Comparison of ENCODE assay signal across 22 cellular contexts in genomic region chr6:3418521-3419060, GRCh38. TPM values are rescaled to one million over a fixed set of nuclear protein-coding genes. Genes with fewer than 3 reads are reported as not detected.
DNase-seq lines count a peak whose midpoint lies in the region; ATAC-seq, FAIRE-seq and TF ChIP-seq lines count a peak whose summit lies in the region.
"Had no signal": no experiment of that assay in that cellular context is flagged by ENCODE, and none has a peak within 500 bp of the region (broad histone marks: within the 10 kb centered on the region; RNA-seq: fewer than 3 reads in every experiment).

No MANE protein-coding gene starts in this region.

- H2AK9ac ChIP-seq in IMR-90 (replicated peaks; ENCODE audit: low read depth, low read length, poor library complexity): no peak overlapping the region

- H3K4me3 ChIP-seq in IMR-90 (ENCODE audit: insufficient read depth, low read depth, low read length): no peak overlapping the region
- H3K4me3 ChIP-seq in bronchial epithelial cell (ENCODE audit: low read depth, low read length): no peak overlapping the region
- no peak overlapping the region for H3K4me3 ChIP-seq in foreskin fibroblast (ENCODE audit: low read depth in 1 of 2, low read length in 2 of 2)
- H3K4me3 ChIP-seq: coronary artery, gastroesophageal sphincter, SK-N-MC had no signal

- H3K27ac Mint-ChIP-seq in type B pancreatic cell: peak overlapping the region; percentile 81
- H3K27ac Mint-ChIP-seq: activated CD8-positive, alpha-beta T cell treated with anti-CD3 and anti-CD28 coated beads, Interleukin-2, amount 10 ng/mL, durations not matched to agents 7 days and 5 days; activated naive CD4-positive, alpha-beta T cell treated with anti-CD3 and anti-CD28 coated beads, Interleukin-2, amount 50 U/mL, for 72 hours had no signal

- no TSS peak for BruUV-seq in IMR-90 (replicated peaks; lab: Mats Ljungman, UMichigan)

- H3K36me3 Mint-ChIP-seq in type B pancreatic cell: peaks cover 5% of the 10 kb centered on the region
- H3K36me3 Mint-ChIP-seq: activated naive CD4-positive, alpha-beta T cell treated with anti-CD3 and anti-CD28 coated beads, Interleukin-2, amount 50 U/mL, for 72 hours had no signal

- no peaks in the 10 kb centered on the region for H4K20me1 ChIP-seq in IMR-90 (ENCODE audit: insufficient read depth, low read length)

- no peak overlapping the region for H2AK5ac ChIP-seq in IMR-90 (ENCODE audit: low read depth, low read length)

- CTCF ChIA-PET in IMR-90 (lab: Yijun Ruan, JAX): no interaction called here

- DNase-seq in IMR-90 (peak; percentile 18), bronchial epithelial cell (ENCODE audit: low read depth) (peak; percentile 83), kidney tubule cell (ENCODE audit: low spot score) (peak; percentile 14), type B pancreatic cell (ENCODE audit: extremely low spot score, unreplicated experiment) (no peak), germinal center (ENCODE audit: low spot score) (no peak), foreskin fibroblast (no peak)
- DNase-seq: activated CD4-positive, CD25-positive, alpha-beta regulatory T cell; activated CD8-positive, alpha-beta T cell treated with anti-CD3 and anti-CD28 coated beads, Interleukin-2, amount 10 ng/mL, durations not matched to agents 7 days and 5 days; activated T-cell treated with anti-CD3 and anti-CD28 coated beads, Interleukin-2, amount 50 U/mL, for 4 hours; CD4-positive, alpha-beta memory T cell; DND-41; left ventricle myocardium superior; occipital lobe; retina had no signal

- no peak overlapping the region for H3K56ac ChIP-seq in IMR-90 (ENCODE audit: extremely low read depth, insufficient read depth, low read length)

- POLR2A ChIA-PET in IMR-90 (lab: Charles Lee; ENCODE audit: unreplicated experiment): no interaction called here

- intact Hi-C loops in IMR-90 (cut with micrococcal nuclease): loop anchor here (10.0 kb wide), 1 partner anchor 576 kb away; no protein-coding TSS in a partner anchor

- no peaks in the 10 kb centered on the region for H3K4me1 ChIP-seq in IMR-90 (ENCODE audit: control insufficient read depth, insufficient read depth, low read length)

- no peak for FAIRE-seq in bronchial epithelial cell (lab: Jason Lieb, UNC)
- FAIRE-seq: astrocyte, endometrium had no signal

- H3K4me3 Mint-ChIP-seq in type B pancreatic cell: peak overlapping the region; percentile 25
- H3K4me3 Mint-ChIP-seq: activated CD8-positive, alpha-beta T cell treated with anti-CD3 and anti-CD28 coated beads, Interleukin-2, amount 10 ng/mL, durations not matched to agents 7 days and 5 days; activated T-cell treated with anti-CD3 and anti-CD28 coated beads, Interleukin-2, amount 50 U/mL, for 4 hours; CD4-positive, alpha-beta memory T cell had no signal

- no peak overlapping the region for H3K14ac ChIP-seq in IMR-90 (replicated peaks; ENCODE audit: low read depth, low read length)

- H3K27me3 Mint-ChIP-seq in type B pancreatic cell: no peaks in the 10 kb centered on the region
- H3K27me3 Mint-ChIP-seq: CD4-positive, alpha-beta memory T cell had no signal

- no peak overlapping the region for H2BK120ac ChIP-seq in IMR-90 (ENCODE audit: low read depth, low read length)

- H2AFZ ChIP-seq in IMR-90 (replicated peaks; ENCODE audit: low read length, poor library complexity): no peak overlapping the region

- no peak overlapping the region for H3K23ac ChIP-seq in IMR-90 (ENCODE audit: low read depth, low read length)

- no peaks in the 10 kb centered on the region for H3K79me1 ChIP-seq in IMR-90 (ENCODE audit: low read depth in 1 of 2, low read length in 2 of 2)

- H2BK5ac ChIP-seq in IMR-90 (ENCODE audit: low read depth, low read length, poor library complexity, severe bottlenecking): no peak overlapping the region

- H3K9me1 ChIP-seq in IMR-90 (ENCODE audit: insufficient read depth, low read length): no peaks in the 10 kb centered on the region

- 0 out of 2 replicates have a peak, but pooled peaks have one; percentile 58 for ATAC-seq in IMR-90 (ENCODE audit: low read depth)
- ATAC-seq in GM18861 (IDR thresholded peaks at IDR 0.05; ENCODE audit: unreplicated experiment): no peak
- ATAC-seq: activated CD8-positive, alpha-beta T cell treated with anti-CD3 and anti-CD28 coated beads, Interleukin-2, amount 10 ng/mL, durations not matched to agents 7 days and 5 days; activated naive CD4-positive, alpha-beta T cell treated with anti-CD3 and anti-CD28 coated beads, Interleukin-2, amount 50 U/mL, for 72 hours; activated T-cell treated with anti-CD3 and anti-CD28 coated beads, Interleukin-2, amount 50 U/mL, for 4 hours; gastroesophageal sphincter; left ventricle myocardium superior; Panc1 had no signal

- H3K4me1 Mint-ChIP-seq in type B pancreatic cell (ENCODE audit: unreplicated experiment): peaks cover 65% of the 10 kb centered on the region

- TF ChIP-seq POLR2A in IMR-90 (IDR thresholded peaks at IDR 0.05; ENCODE audit: low read depth, low read length): no peak

- H3K27me3 ChIP-seq in IMR-90 (ENCODE audit: control insufficient read depth, insufficient read depth, low read length): peaks cover 34% of the 10 kb centered on the region
- H3K27me3 ChIP-seq in bronchial epithelial cell (ENCODE audit: control insufficient read depth, insufficient read depth, low read length): no peaks in the 10 kb centered on the region
- H3K27me3 ChIP-seq: gastroesophageal sphincter had no signal

- no peaks in the 10 kb centered on the region for H3K36me3 ChIP-seq in IMR-90 (ENCODE audit: control insufficient read depth, insufficient read depth, low read length)
- H3K36me3 ChIP-seq in bronchial epithelial cell (ENCODE audit: control insufficient read depth, insufficient read depth, low read length): peaks cover 2% of the 10 kb centered on the region

- no peak overlapping the region for H3K27ac ChIP-seq in IMR-90 (ENCODE audit: insufficient read depth, low read length)
- H3K27ac ChIP-seq: coronary artery, gastroesophageal sphincter, SK-N-MC had no signal

- no peak overlapping the region for H4K8ac ChIP-seq in IMR-90 (ENCODE audit: low read depth in 2 of 2, low read length in 2 of 2)

- H3K4me2 ChIP-seq in IMR-90 (ENCODE audit: low read depth, low read length): no peak overlapping the region

- WGBS in IMR-90 (ENCODE audit: extremely low coverage in 2 of 2, insufficient read length in 1 of 2), 2 experiments: no CpG with 5 or more reads among the region's 8 CpGs

- no peaks in the 10 kb centered on the region for H3K9me3 ChIP-seq in IMR-90 (ENCODE audit: control insufficient read depth, insufficient read depth, low read length)
- H3K9me3 ChIP-seq: gastroesophageal sphincter had no signal

- no peak overlapping the region for H4K91ac ChIP-seq in IMR-90 (ENCODE audit: insufficient read depth, low read depth, low read length)

- no peak overlapping the region for H3K18ac ChIP-seq in IMR-90 (ENCODE audit: low read depth, low read length)

- dilution Hi-C loops in IMR-90 (cut with HindIII; ENCODE audit: low sequenced_read_pairs, unreplicated experiment): no loop called here

- TF ChIP-seq CTCF in IMR-90 (conservative IDR thresholded peaks at IDR 0.05; ENCODE audit: low read depth, low read length): no peak
- TF ChIP-seq CTCF in bronchial epithelial cell (IDR thresholded peaks at IDR 0.05; ENCODE audit: insufficient read depth, low read length, severe bottlenecking): no peak
- no peak for TF ChIP-seq CTCF in type B pancreatic cell (conservative IDR thresholded peaks at IDR 0.05)
- no peak for TF ChIP-seq CTCF in foreskin fibroblast (IDR thresholded peaks at IDR 0.05; ENCODE audit: low read depth, low read length)

- in situ Hi-C loops in IMR-90 (cut with MboI; ENCODE audit: low sequenced_read_pairs): no loop called here

- H2BK20ac ChIP-seq in IMR-90 (ENCODE audit: low read depth, low read length): no peak overlapping the region

- H2BK15ac ChIP-seq in IMR-90 (ENCODE audit: low read depth, low read length): no peak overlapping the region

- no peak overlapping the region for H3K4ac ChIP-seq in IMR-90 (ENCODE audit: low read depth, low read length)

- TF ChIP-seq RAD21 in IMR-90 (IDR thresholded peaks at IDR 0.05; ENCODE audit: low read length): no peak

- no peaks in the 10 kb centered on the region for H3K9me3 Mint-ChIP-seq in type B pancreatic cell
- H3K9me3 Mint-ChIP-seq: activated naive CD4-positive, alpha-beta T cell treated with anti-CD3 and anti-CD28 coated beads, Interleukin-2, amount 50 U/mL, for 72 hours; activated T-cell treated with anti-CD3 and anti-CD28 coated beads, Interleukin-2, amount 50 U/mL, for 4 hours; CD4-positive, alpha-beta memory T cell had no signal

- H4K5ac ChIP-seq in IMR-90 (ENCODE audit: low read depth, low read length): no peak overlapping the region

- no peak overlapping the region for H3K9ac ChIP-seq in IMR-90 (ENCODE audit: low read depth, low read length)

TF ChIP-seq in IMR-90, 13 proteins besides CTCF, POLR2A, EP300 and RAD21:
- TF ChIP-seq MAZ (IDR thresholded peaks at IDR 0.05; ENCODE audit: borderline replicate concordance, low read depth, low read length) (no peak), CHD1 (IDR thresholded peaks at IDR 0.05; ENCODE audit: low read depth, low read length) (no peak), MAFK (IDR thresholded peaks at IDR 0.05; ENCODE audit: low read depth, low read length) (no peak), RCOR1 (IDR thresholded peaks at IDR 0.05; ENCODE audit: insufficient replicate concordance, low read length) (no peak), FOS (IDR thresholded peaks at IDR 0.05; ENCODE audit: low read depth, low read length) (no peak), NFE2L2 (IDR thresholded peaks at IDR 0.05; ENCODE audit: low read depth, low read length) (no peak), SMC3 (IDR thresholded peaks at IDR 0.05; ENCODE audit: low read depth, low read length) (no peak)
- TF ChIP-seq, protein P1, sequence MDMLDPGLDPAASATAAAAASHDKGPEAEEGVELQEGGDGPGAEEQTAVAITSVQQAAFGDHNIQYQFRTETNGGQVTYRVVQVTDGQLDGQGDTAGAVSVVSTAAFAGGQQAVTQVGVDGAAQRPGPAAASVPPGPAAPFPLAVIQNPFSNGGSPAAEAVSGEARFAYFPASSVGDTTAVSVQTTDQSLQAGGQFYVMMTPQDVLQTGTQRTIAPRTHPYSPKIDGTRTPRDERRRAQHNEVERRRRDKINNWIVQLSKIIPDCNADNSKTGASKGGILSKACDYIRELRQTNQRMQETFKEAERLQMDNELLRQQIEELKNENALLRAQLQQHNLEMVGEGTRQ (IDR thresholded peaks at IDR 0.05; ENCODE audit: low read depth, low read length): no peak

RNA-seq across cellular contexts. Expression of gene SLC22A23, which starts 38.3 kb away (rescaled TPM):
- total RNA-seq in IMR-90 (2012; rRNA removed) (0.56 and 0.72 TPM in 2 replicates), bronchial epithelial cell (18.7 and 20.6 TPM in 2 replicates), type B pancreatic cell (ENCODE audit: low replicate concordance) (36.6 and 52.7 TPM in 2 replicates)
- polyA plus RNA-seq in IMR-90 (2012; rRNA removed): 1.1 and 1.6 TPM in 2 replicates
- polyA plus RNA-seq in IMR-90 (2012; cell fraction: cytosol; rRNA removed): 1.2 and 1.9 TPM in 2 replicates
- polyA plus RNA-seq in IMR-90 (2012; cell fraction: nucleus; rRNA removed; ENCODE audit: low replicate concordance): 1.9 TPM in 2 replicates

Comparison
In these comparisons a context has a peak if more than half of its experiments do, and no peak if none do; other contexts are left out.
1. DNase-seq: peak in IMR-90 (single experiment), bronchial epithelial cell (single experiment) and kidney tubule cell (single experiment); none in type B pancreatic cell (single experiment), germinal center (single experiment) and foreskin fibroblast (0 of 2).
2. RNA of gene SLC22A23, which starts 38.3 kb away (total RNA-seq): 36.6 to 52.7 TPM in type B pancreatic cell and 18.7 to 20.6 TPM in bronchial epithelial cell; 0.56 to 0.72 TPM in IMR-90; every median in the first group is over 10 times any median in the second.